8 cellular contexts compared by ENCODE assay signal in genomic region chr18:23487738-23488625, GRCh38. TPM values are rescaled to one million over a fixed set of nuclear protein-coding genes. Genes with fewer than 3 reads are reported as not detected.
DNase-seq lines count a peak whose midpoint lies in the region; ATAC-seq and TF ChIP-seq lines count a peak whose summit lies in the region.

No MANE protein-coding gene starts in this region.

- no peaks in the 10 kb centered on the region for H3K9me3 ChIP-seq in thyroid gland

- H3K9me3 Mint-ChIP-seq in Calu3 (ENCODE audit: low read depth, unreplicated experiment) = no peaks in the 10 kb centered on the region

- H3K36me3 ChIP-seq in thyroid gland = no peaks in the 10 kb centered on the region

- no peaks in the 10 kb centered on the region for H3K4me1 ChIP-seq in thyroid gland

- 20 to 21% methylated on average over 15 of the region's 15 CpGs for WGBS in thyroid gland, 2 donors

- BruUV-seq in Calu3 (replicated peaks; lab: Mats Ljungman, UMichigan) = no TSS peak

- H3K27ac ChIP-seq in thyroid gland = peak overlapping the region; percentile 54 to 86 (median 86)

- no peak for TF ChIP-seq POLR2A in thyroid gland (IDR thresholded peaks at IDR 0.05)

- H3K27me3 Mint-ChIP-seq in Calu3 (ENCODE audit: unreplicated experiment) = no peaks in the 10 kb centered on the region

- no peak overlapping the region for H3K4me3 Mint-ChIP-seq in Calu3 (ENCODE audit: low read depth, unreplicated experiment)

- intact Hi-C loops in Calu3 (cut with micrococcal nuclease; ENCODE audit: unreplicated experiment) = no loop called here
- intact Hi-C loops in thyroid gland (cut with DNase I) = no loop called here

- TF ChIP-seq CTCF in Calu3 (IDR thresholded peaks at IDR 0.05; ENCODE audit: unreplicated experiment) (no peak), thyroid gland (IDR thresholded peaks at IDR 0.05) (peak in 1 of 6 experiments; percentile 12)

- ATAC-seq in GM21367 (IDR thresholded peaks at IDR 0.05; ENCODE audit: unreplicated experiment) = peak; percentile 58
- peak; percentile 76 for ATAC-seq in left lobe of liver

- peaks cover 14% of the 10 kb centered on the region for H3K4me1 Mint-ChIP-seq in Calu3 (ENCODE audit: low read depth, unreplicated experiment)

- H3K27me3 ChIP-seq in thyroid gland = no peaks in the 10 kb centered on the region

- H3K4me3 ChIP-seq in thyroid gland (replicated peaks in 1 of 3) = no peak overlapping the region

- DNase-seq in Calu3 (peak; percentile 15), HuH-7 (ENCODE audit: low spot score) (peak; percentile 21), left lobe of liver (ENCODE audit: low spot score) (no peak), thyroid gland (peak; percentile 63 to 75), NCI-H1092 (lab: John Stamatoyannopoulos, UW) (no peak), SHP77 treated with DMSO at 0.1 percent for 48 hours (lab: John Stamatoyannopoulos, UW) (no peak)
- DNase-seq in activated T-cell treated with anti-CD3 and anti-CD28 coated beads, Interleukin-2, amount 50 U/mL, for 1 hour = peak; percentile 50

- H3K36me3 Mint-ChIP-seq in Calu3 (ENCODE audit: insufficient read depth, unreplicated experiment) = peaks cover 4% of the 10 kb centered on the region

- no peak overlapping the region for H3K27ac Mint-ChIP-seq in Calu3 (ENCODE audit: unreplicated experiment)

- CTCF ChIA-PET in Calu3 (lab: Charles Lee) = interaction anchor here (2.2 kb wide), 1 partner anchor 11 kb away, joined by 8 read pairs; no protein-coding TSS in a partner anchor

RNA-seq across cellular contexts. Expression of gene RMC1, which starts 15.3 kb away (rescaled TPM):
- total RNA-seq in Calu3 (2022) = 31.0 and 33.7 TPM in 2 replicates
- total RNA-seq in left lobe of liver = 18.0 TPM
- 10 to 100 TPM; 18.1 to 25.1 (median 21.7) TPM for total RNA-seq in thyroid gland

RNA-seq across cellular contexts. Expression of gene RIOK3, which starts 34.9 kb away (rescaled TPM):
- total RNA-seq in Calu3 (2022) (91.1 and 96.7 TPM in 2 replicates), left lobe of liver (41.0 TPM), thyroid gland (10 to 100 TPM; 51.2 to 85.7 (median 63.6) TPM)

Comparison
In these comparisons a context has a peak if more than half of its experiments do, and no peak if none do; other contexts are left out.
1. DNase-seq: peak in Calu3 (single experiment), HuH-7 (single experiment), activated T-cell treated with anti-CD3 and anti-CD28 coated beads, Interleukin-2, amount 50 U/mL, for 1 hour (single experiment) and thyroid gland (2 of 2); none in left lobe of liver (single experiment), NCI-H1092 (single experiment) and SHP77 treated with DMSO at 0.1 percent for 48 hours (single experiment).